Comparison of ENCODE assay signal across 8 cellular contexts in the genomic region with DNA sequence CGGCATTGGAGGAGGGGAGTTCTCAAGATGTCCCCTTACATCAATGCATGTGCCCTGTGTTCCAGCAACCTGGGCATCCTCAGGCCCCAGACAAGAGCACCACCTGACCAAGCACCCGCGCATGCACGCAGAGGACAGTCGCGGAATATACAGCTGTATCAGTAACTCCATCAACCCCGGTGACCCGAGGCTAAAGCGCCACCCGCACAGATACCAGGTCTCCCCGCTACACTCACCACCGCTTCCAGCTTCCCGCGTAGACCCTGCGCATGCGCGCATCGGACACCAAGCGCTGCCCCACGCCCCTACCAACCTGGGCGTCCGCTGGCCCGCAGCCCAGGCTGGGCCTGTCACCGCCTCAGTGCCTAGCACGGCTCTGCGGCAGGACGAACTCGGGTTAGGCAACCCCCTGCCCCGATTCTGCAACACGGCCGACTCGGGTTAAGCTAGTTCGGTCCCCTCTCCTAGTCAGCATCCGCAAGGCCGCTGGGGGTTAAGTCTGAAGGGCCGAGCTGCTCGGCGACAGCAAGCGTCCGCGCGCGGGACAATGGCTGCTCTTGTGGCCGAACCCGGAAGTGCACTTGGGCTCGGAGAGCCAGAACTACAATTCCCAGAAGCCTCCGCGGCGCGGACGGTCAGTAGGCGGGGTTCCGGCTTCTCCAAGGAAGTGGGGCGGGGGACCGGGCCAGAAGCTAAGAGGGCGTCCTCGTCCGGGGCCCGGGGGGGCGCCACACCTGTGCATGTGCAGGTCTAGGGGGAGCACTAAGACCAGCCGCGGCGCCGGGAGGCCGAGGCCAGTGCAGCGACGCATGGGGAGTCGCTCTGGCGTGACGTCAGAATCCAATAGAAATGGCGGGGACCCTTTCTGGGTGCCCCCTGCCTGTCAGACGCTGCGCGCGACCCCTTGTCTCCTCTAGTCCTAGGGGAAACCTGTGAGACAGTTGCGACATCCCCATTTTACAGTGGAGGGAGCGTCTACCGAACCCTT. TPM values are rescaled to one million over a fixed set of nuclear protein-coding genes. Genes with fewer than 3 reads are reported as not detected.
DNase-seq lines count a peak whose midpoint lies in the region; ATAC-seq, FAIRE-seq and TF ChIP-seq lines count a peak whose summit lies in the region.

A gene (minus strand): TSS at position 561 of the 988 bp plus-strand sequence. CDS start 3,188 bp downstream, outside the sequence.

- ATAC-seq in GM18870 (IDR thresholded peaks at IDR 0.05; ENCODE audit: unreplicated experiment) (peak; percentile 92), HG03108 (IDR thresholded peaks at IDR 0.05; ENCODE audit: unreplicated experiment) (peak; percentile 88)

- H3K9ac ChIP-seq in smooth muscle cell (ENCODE audit: low read depth), result peak within 1 kb of the TSS; percentile 70

- H3K27me3 ChIP-seq in WERI-Rb-1 (ENCODE audit: insufficient read depth, low read depth, severe bottlenecking) (no peaks in the 10 kb centered on the region), bronchial epithelial cell (ENCODE audit: control insufficient read depth, insufficient read depth, low read length) (no peaks in the 10 kb centered on the region), smooth muscle cell (ENCODE audit: low read depth) (peaks cover 4% of the 10 kb centered on the region)

- H4K20me1 ChIP-seq in smooth muscle cell (ENCODE audit: low read depth), result no peaks in the 10 kb centered on the region

- H3K4me3 ChIP-seq in WERI-Rb-1 (ENCODE audit: low read depth, low read length), result peak within 1 kb of the TSS; percentile 66
- peak within 1 kb of the TSS; percentile 81 for H3K4me3 ChIP-seq in bronchial epithelial cell (ENCODE audit: low read depth, low read length)
- peak within 1 kb of the TSS; percentile 92 for H3K4me3 ChIP-seq in smooth muscle cell

- H3K9me3 ChIP-seq in WERI-Rb-1 (ENCODE audit: severe bottlenecking), result peaks cover 34% of the 10 kb centered on the region
- H3K9me3 ChIP-seq in smooth muscle cell (replicated peaks; ENCODE audit: low read depth), result peaks cover 9% of the 10 kb centered on the region

- peak within 1 kb of the TSS; percentile 93 for H3K4me2 ChIP-seq in smooth muscle cell

- no peaks in the 10 kb centered on the region for H3F3A ChIP-seq in smooth muscle cell (ENCODE audit: low read depth)

- 1% methylated on average over 76 of the region's 78 CpGs for WGBS in smooth muscle cell (ENCODE audit: low lambda C conversion rate)

- H3K36me3 ChIP-seq in WERI-Rb-1, result peaks cover 43% of the 10 kb centered on the region
- peaks cover 5% of the 10 kb centered on the region for H3K36me3 ChIP-seq in bronchial epithelial cell (ENCODE audit: control insufficient read depth, insufficient read depth, low read length)
- H3K36me3 ChIP-seq in smooth muscle cell (ENCODE audit: low read depth), result peaks cover 11% of the 10 kb centered on the region

- H3K27ac ChIP-seq in WERI-Rb-1, result peak within 1 kb of the TSS; percentile 96
- peak within 1 kb of the TSS; percentile 54 for H3K27ac ChIP-seq in smooth muscle cell (ENCODE audit: low read depth)

- H3K79me2 ChIP-seq in smooth muscle cell (ENCODE audit: low read depth), result peaks cover 37% of the 10 kb centered on the region

- DNase-seq in AG08395 (ENCODE audit: low spot score) (peak; percentile 97), NCI-H2196 (lab: John Stamatoyannopoulos, UW; ENCODE audit: unreplicated experiment) (peak; percentile 98), WERI-Rb-1 (peak; percentile 99), bronchial epithelial cell (ENCODE audit: low read depth) (peak; percentile 89), iPS-NIHi7 (ENCODE audit: extremely low spot score) (peak; percentile 99), smooth muscle cell (lab: John Stamatoyannopoulos, UW; ENCODE audit: unreplicated experiment) (peak; percentile 91)

- FAIRE-seq in bronchial epithelial cell (lab: Jason Lieb, UNC), result peak; percentile 50

- H3K4me1 ChIP-seq in smooth muscle cell (ENCODE audit: low read depth), result peaks cover 15% of the 10 kb centered on the region

- peak within 1 kb of the TSS; percentile 99 for H2AFZ ChIP-seq in smooth muscle cell (ENCODE audit: low read depth)

- TF ChIP-seq CTCF in WERI-Rb-1 (IDR thresholded peaks at IDR 0.05; ENCODE audit: low read depth, low read length) (peak; percentile 13; the same call in 1 of the 2 replicates), bronchial epithelial cell (IDR thresholded peaks at IDR 0.05; ENCODE audit: insufficient read depth, low read length, severe bottlenecking) (peak; percentile 42), smooth muscle cell (IDR thresholded peaks at IDR 0.05; ENCODE audit: borderline replicate concordance, insufficient read depth, poor library complexity, severe bottlenecking) (peak; percentile 47)

RNA-seq across cellular contexts. Expression of the gene that starts here (rescaled TPM):
- total RNA-seq in bronchial epithelial cell (3.3 and 11.1 TPM in 2 replicates), smooth muscle cell (8.5 and 9.2 TPM in 2 replicates)
- polyA plus RNA-seq in smooth muscle cell, result 2.6 and 3.9 TPM in 2 replicates

Comparison
In these comparisons a context has a peak if more than half of its experiments do, and no peak if none do; other contexts are left out.
1. Peak in every context shown above with its lines: DNase-seq, ATAC-seq, H3K4me3 ChIP-seq and H3K27ac ChIP-seq.